In the genomic region with DNA sequence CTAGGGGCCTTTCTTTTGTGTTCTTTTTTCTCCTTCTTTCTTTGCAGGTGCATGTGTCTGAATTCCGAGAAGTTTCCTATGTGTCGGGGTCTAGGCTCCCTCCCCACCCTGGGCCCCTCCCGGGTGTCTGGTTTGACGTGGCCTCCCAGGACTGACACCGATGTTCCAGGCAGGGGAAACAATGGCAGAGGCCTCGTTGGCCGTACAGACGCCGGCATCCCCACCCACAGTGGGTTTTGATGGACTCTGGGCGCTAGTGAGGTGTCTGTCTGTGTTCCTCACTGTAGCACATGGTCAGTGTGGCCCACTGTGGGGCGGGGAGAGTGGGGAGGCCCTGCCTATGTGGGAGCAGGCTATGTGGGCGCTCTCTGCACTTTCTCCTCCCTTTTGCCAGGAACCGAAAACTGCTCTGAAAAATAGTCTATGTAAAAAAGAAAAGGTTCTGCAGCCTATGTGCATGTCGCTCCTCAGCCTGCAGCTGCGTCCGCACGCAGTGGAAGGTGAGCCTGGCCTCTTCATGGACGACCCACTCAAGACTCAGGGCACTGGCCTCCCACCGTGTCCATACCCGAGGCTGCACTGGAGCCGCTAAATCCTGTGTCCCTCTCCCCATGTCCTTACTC, we compare ENCODE assay signal across 15 cellular contexts.
A peak's percentile ranks its signal among the peaks of the same experiment; 100 is the strongest.
DNase-seq lines count a peak whose midpoint lies in the region; ATAC-seq and TF ChIP-seq lines count a peak whose summit lies in the region.
"Had no signal": no experiment of that assay in that cellular context is flagged by ENCODE, and none has a peak within 500 bp of the region (broad histone marks: within the 10 kb centered on the region; RNA-seq: fewer than 3 reads in every experiment).

No MANE protein-coding gene starts in this region.

- H2BK120ac ChIP-seq in H9 (ENCODE audit: low read depth, low read length, poor library complexity, severe bottlenecking), result no peak overlapping the region

- no peaks in the 10 kb centered on the region for H3K79me2 ChIP-seq in H9 (ENCODE audit: insufficient read depth, low read length)

- peaks cover 16% of the 10 kb centered on the region for H3K4me1 Mint-ChIP-seq in activated naive CD4-positive, alpha-beta T cell treated with anti-CD3 and anti-CD28 coated beads, Interleukin-2, amount 10 ng/mL, durations not matched to agents 7 days and 5 days
- peaks cover 6% of the 10 kb centered on the region in 2 experiments for H3K4me1 Mint-ChIP-seq in H9
- H3K4me1 Mint-ChIP-seq in glutamatergic neuron (ENCODE audit: low read depth, unreplicated experiment), result peaks cover 5% of the 10 kb centered on the region
- H3K4me1 Mint-ChIP-seq in progenitor cell of endocrine pancreas (ENCODE audit: low read depth), result peaks cover 7% of the 10 kb centered on the region

- no peak overlapping the region for H2AK5ac ChIP-seq in H9 (ENCODE audit: insufficient read length, low read length)

- H3T11ph ChIP-seq in H9 (ENCODE audit: low read length), result no peak overlapping the region

- no peak overlapping the region for H4K5ac ChIP-seq in H9 (ENCODE audit: insufficient read length, low read depth, low read length)

- H3K27me3 ChIP-seq in H9 (ENCODE audit: insufficient read depth, low read length), result no peaks in the 10 kb centered on the region
- H3K27me3 ChIP-seq: BLaER1 treated with 17β-estradiol and CSF1 and Interleukin-3, amounts not matched to agents 10 nM and 100 nM had no signal

- no peak overlapping the region for H3K27ac ChIP-seq in H9 (ENCODE audit: insufficient read length, low read depth, low read length)
- H3K27ac ChIP-seq: BLaER1 treated with 17β-estradiol and CSF1 and Interleukin-3, amounts not matched to agents 10 nM and 100 nM had no signal

- H3K4me3 Mint-ChIP-seq in activated naive CD4-positive, alpha-beta T cell treated with anti-CD3 and anti-CD28 coated beads, Interleukin-2, amount 10 ng/mL, durations not matched to agents 7 days and 5 days, result no peak overlapping the region
- H3K4me3 Mint-ChIP-seq in H9, result no peak overlapping the region
- H3K4me3 Mint-ChIP-seq in glutamatergic neuron (ENCODE audit: unreplicated experiment), result no peak overlapping the region
- H3K4me3 Mint-ChIP-seq in progenitor cell of endocrine pancreas (ENCODE audit: low read depth), result no peak overlapping the region
- H3K4me3 Mint-ChIP-seq: CD4-positive, alpha-beta T cell had no signal

- H3K27ac Mint-ChIP-seq in activated naive CD4-positive, alpha-beta T cell treated with anti-CD3 and anti-CD28 coated beads, Interleukin-2, amount 10 ng/mL, durations not matched to agents 7 days and 5 days, result peak overlapping the region; percentile 42
- H3K27ac Mint-ChIP-seq in H9, result peak overlapping the region in 1 of 3 experiments; percentile 15; a peak in 1 of 7 replicates
- peak overlapping the region; percentile 11 for H3K27ac Mint-ChIP-seq in glutamatergic neuron (ENCODE audit: unreplicated experiment)
- H3K27ac Mint-ChIP-seq in progenitor cell of endocrine pancreas, result peak overlapping the region; percentile 89
- H3K27ac Mint-ChIP-seq: CD4-positive, alpha-beta T cell had no signal

- H3K56ac ChIP-seq in H9 (ENCODE audit: insufficient read length, low read depth, low read length), result no peak overlapping the region

- no peak overlapping the region for H2AFZ ChIP-seq in H9 (ENCODE audit: low read length)

- H3K27me3 Mint-ChIP-seq in activated naive CD4-positive, alpha-beta T cell treated with anti-CD3 and anti-CD28 coated beads, Interleukin-2, amount 10 ng/mL, durations not matched to agents 7 days and 5 days, result peaks cover 18% of the 10 kb centered on the region
- H3K27me3 Mint-ChIP-seq in H9 (ENCODE audit: low read depth) (no peaks in the 10 kb centered on the region), glutamatergic neuron (ENCODE audit: unreplicated experiment) (peaks cover 1% of the 10 kb centered on the region), progenitor cell of endocrine pancreas (no peaks in the 10 kb centered on the region)

- H3K18ac ChIP-seq in H9 (ENCODE audit: insufficient read length, low read depth, low read length), result no peak overlapping the region

- H3K36me3 Mint-ChIP-seq in activated naive CD4-positive, alpha-beta T cell treated with anti-CD3 and anti-CD28 coated beads, Interleukin-2, amount 10 ng/mL, durations not matched to agents 7 days and 5 days, result no peaks in the 10 kb centered on the region
- H3K36me3 Mint-ChIP-seq in H9 (ENCODE audit: insufficient read depth in 1 of 3, low read depth in 3 of 3), result no peaks in the 10 kb centered on the region
- H3K36me3 Mint-ChIP-seq in glutamatergic neuron (ENCODE audit: unreplicated experiment), result no peaks in the 10 kb centered on the region
- no peaks in the 10 kb centered on the region for H3K36me3 Mint-ChIP-seq in progenitor cell of endocrine pancreas (ENCODE audit: insufficient read depth)

- no peaks in the 10 kb centered on the region for H3K79me1 ChIP-seq in H9 (ENCODE audit: insufficient read depth, low read depth, low read length, poor library complexity, severe bottlenecking)

- no peak overlapping the region for H3K4me2 ChIP-seq in H9 (ENCODE audit: insufficient read depth, insufficient read length, low read length)
- H3K4me2 ChIP-seq: BLaER1 treated with 17β-estradiol and CSF1 and Interleukin-3, amounts not matched to agents 10 nM and 100 nM had no signal

- TF ChIP-seq CTCF in H9 (conservative IDR thresholded peaks at IDR 0.05) (no peak), glutamatergic neuron (IDR thresholded peaks at IDR 0.05; ENCODE audit: partially characterized antibody, unreplicated experiment) (no peak), progenitor cell of endocrine pancreas (IDR thresholded peaks at IDR 0.05; ENCODE audit: unreplicated experiment) (no peak), omental fat pad (IDR thresholded peaks at IDR 0.05) (no peak)

- no peaks in the 10 kb centered on the region for H3K9me3 ChIP-seq in H9 (ENCODE audit: control insufficient read depth, low read depth, low read length)
- H3K9me3 ChIP-seq: BLaER1 treated with 17β-estradiol and CSF1 and Interleukin-3, amounts not matched to agents 10 nM and 100 nM had no signal

- no peaks in the 10 kb centered on the region for H3K23me2 ChIP-seq in H9 (ENCODE audit: insufficient read length, low read depth, low read length, poor library complexity, severe bottlenecking)

- no peak overlapping the region for H2BK15ac ChIP-seq in H9 (ENCODE audit: low read depth, low read length)

- H3K9me3 Mint-ChIP-seq in activated naive CD4-positive, alpha-beta T cell treated with anti-CD3 and anti-CD28 coated beads, Interleukin-2, amount 10 ng/mL, durations not matched to agents 7 days and 5 days, result no peaks in the 10 kb centered on the region
- no peaks in the 10 kb centered on the region for H3K9me3 Mint-ChIP-seq in H9
- H3K9me3 Mint-ChIP-seq in glutamatergic neuron (ENCODE audit: unreplicated experiment), result peaks cover 2% of the 10 kb centered on the region
- no peaks in the 10 kb centered on the region for H3K9me3 Mint-ChIP-seq in progenitor cell of endocrine pancreas (ENCODE audit: low read depth)
- H3K9me3 Mint-ChIP-seq: CD4-positive, alpha-beta T cell had no signal

- H3K4ac ChIP-seq in H9 (ENCODE audit: low read depth, low read length), result no peak overlapping the region

- no CpG with 5 or more reads among the region's 21 CpGs for WGBS in H9 (ENCODE audit: extremely low coverage, insufficient read length, low lambda C conversion rate)

- H3K14ac ChIP-seq in H9 (ENCODE audit: insufficient read depth, low read length), result no peak overlapping the region

- no peak overlapping the region for H2BK5ac ChIP-seq in H9 (ENCODE audit: insufficient read length, low read length)

- H2BK20ac ChIP-seq in H9 (ENCODE audit: low read depth, low read length, poor library complexity, severe bottlenecking), result no peak overlapping the region

- CTCF ChIA-PET in activated naive CD4-positive, alpha-beta T cell treated with anti-CD3 and anti-CD28 coated beads, Interleukin-2, amount 10 ng/mL, durations not matched to agents 7 days and 5 days (lab: Charles Lee), result interaction anchor here (1.2 to 2.4 kb wide), 2 partner anchors 160 to 215 kb away, joined by 3 to 10 read pairs; a partner anchor contains a TSS

- no peak overlapping the region for H4K91ac ChIP-seq in H9 (ENCODE audit: insufficient read length, low read depth, low read length)

- no peaks in the 10 kb centered on the region for H3K4me1 ChIP-seq in H9 (ENCODE audit: insufficient read depth, low read length)

- H2BK12ac ChIP-seq in H9 (ENCODE audit: insufficient read length, low read depth, low read length), result no peak overlapping the region

- no peak for DNase-seq in activated naive CD4-positive, alpha-beta T cell treated with anti-CD3 and anti-CD28 coated beads, Interleukin-2, amount 10 ng/mL, durations not matched to agents 7 days and 5 days
- no peak for DNase-seq in activated naive CD4-positive, alpha-beta T cell (lab: John Stamatoyannopoulos, UW)
- DNase-seq in H9 (peak; percentile 19), glutamatergic neuron (no peak), progenitor cell of endocrine pancreas (ENCODE audit: low spot score, unreplicated experiment) (no peak), HUDEP-2 (lab: John Stamatoyannopoulos, UW; ENCODE audit: unreplicated experiment in 76 of 76) (no peak), omental fat pad (ENCODE audit: low spot score) (no peak), T-helper 2 cell (no peak)
- DNase-seq: ACHN; Calu3; CD4-positive, alpha-beta T cell; DMS 273 treated with DMSO at 0.1 percent for 48 hours; DMS79 had no signal

- ATAC-seq in omental fat pad (ENCODE audit: low FRiP score), result no peak
- ATAC-seq: GM12878 had no signal

- H3K23ac ChIP-seq in H9 (ENCODE audit: insufficient read length, low read depth, low read length), result no peak overlapping the region

- no peak overlapping the region for H4K8ac ChIP-seq in H9 (replicated peaks; ENCODE audit: insufficient read length, low read depth, low read length)

- H4K20me1 ChIP-seq in H9 (ENCODE audit: control insufficient read depth, insufficient read depth, insufficient read length), result no peaks in the 10 kb centered on the region
- H4K20me1 ChIP-seq: BLaER1 treated with 17β-estradiol and CSF1 and Interleukin-3, amounts not matched to agents 10 nM and 100 nM had no signal

- H3K9ac ChIP-seq in H9 (ENCODE audit: extremely low read depth, insufficient read length, low read length), result no peak overlapping the region
- H3K9ac ChIP-seq: BLaER1 treated with 17β-estradiol and CSF1 and Interleukin-3, amounts not matched to agents 10 nM and 100 nM had no signal
